Comparison of ENCODE assay signal across 1 cellular context in genomic region chr12:89267404-89267803, GRCh38.
TF ChIP-seq lines count a peak whose summit lies in the region.

No MANE protein-coding gene starts in this region.

TF ChIP-seq in SK-N-SH treated with all-trans-retinoic acid at 6 μM for 48 hours, 23 proteins besides CTCF, POLR2A, EP300 and RAD21 (continued from another document):
- TF ChIP-seq, protein P1, sequence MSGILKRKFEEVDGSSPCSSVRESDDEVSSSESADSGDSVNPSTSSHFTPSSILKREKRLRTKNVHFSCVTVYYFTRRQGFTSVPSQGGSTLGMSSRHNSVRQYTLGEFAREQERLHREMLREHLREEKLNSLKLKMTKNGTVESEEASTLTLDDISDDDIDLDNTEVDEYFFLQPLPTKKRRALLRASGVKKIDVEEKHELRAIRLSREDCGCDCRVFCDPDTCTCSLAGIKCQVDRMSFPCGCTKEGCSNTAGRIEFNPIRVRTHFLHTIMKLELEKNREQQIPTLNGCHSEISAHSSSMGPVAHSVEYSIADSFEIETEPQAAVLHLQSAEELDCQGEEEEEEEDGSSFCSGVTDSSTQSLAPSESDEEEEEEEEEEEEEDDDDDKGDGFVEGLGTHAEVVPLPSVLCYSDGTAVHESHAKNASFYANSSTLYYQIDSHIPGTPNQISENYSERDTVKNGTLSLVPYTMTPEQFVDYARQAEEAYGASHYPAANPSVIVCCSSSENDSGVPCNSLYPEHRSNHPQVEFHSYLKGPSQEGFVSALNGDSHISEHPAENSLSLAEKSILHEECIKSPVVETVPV (CRISPR knock-in tag; IDR thresholded peaks at IDR 0.05) = no peak
- TF ChIP-seq ZFP3 (CRISPR knock-in tag; IDR thresholded peaks at IDR 0.05) (no peak), ARNTL (CRISPR knock-in tag; IDR thresholded peaks at IDR 0.05; ENCODE audit: borderline replicate concordance, low read depth) (no peak), ISL1 (CRISPR knock-in tag; IDR thresholded peaks at IDR 0.05) (no peak)
